In genomic region chr9:87250205-87250604, GRCh38 we compare ENCODE assay signal across 32 cellular contexts.
DNase-seq lines count a peak whose midpoint lies in the region; ATAC-seq and TF ChIP-seq lines count a peak whose summit lies in the region.
"Had no signal": no experiment of that assay in that cellular context is flagged by ENCODE, and none has a peak within 500 bp of the region (broad histone marks: within the 10 kb centered on the region; RNA-seq: fewer than 3 reads in every experiment).

No MANE protein-coding gene starts in this region.

- H3K9me3 Mint-ChIP-seq in stimulated activated memory B cell treated with anti-CD40 and anti-IgM and Interleukin-4, amounts not matched to agents 10 μg/mL and 1 μg/mL and 100 μg/mL, for 72 hours: no peaks in the 10 kb centered on the region
- H3K9me3 Mint-ChIP-seq: activated T-cell treated with anti-CD3 and anti-CD28 coated beads, Interleukin-2, amount 50 U/mL, for 24 hours had no signal

- no peak overlapping the region for H3K27ac Mint-ChIP-seq in stimulated activated memory B cell treated with anti-CD40 and anti-IgM and Interleukin-4, amounts not matched to agents 10 μg/mL and 1 μg/mL and 100 μg/mL, for 72 hours
- H3K27ac Mint-ChIP-seq: activated naive CD8-positive, alpha-beta T cell; activated T-cell treated with anti-CD3 and anti-CD28 coated beads, Interleukin-2, amount 50 U/mL, for 24 hours; B cell; CD8-positive, alpha-beta memory T cell; mesothelial cell of epicardium; naive B cell; T-cell had no signal

- H3K4me2 ChIP-seq in mesendoderm (ENCODE audit: low read length) (no peak overlapping the region), neuronal stem cell (ENCODE audit: insufficient read depth, low read length, poor library complexity, severe bottlenecking) (no peak overlapping the region)

- no peaks in the 10 kb centered on the region for H3K79me2 ChIP-seq in mesendoderm (ENCODE audit: control insufficient read depth, insufficient read depth, low read length)

- no peak for DNase-seq in HFF-Myc (ENCODE audit: extremely low read depth, low read depth)
- DNase-seq in choroid plexus epithelial cell (ENCODE audit: low read depth): no peak
- peak; percentile 27 for DNase-seq in mesendoderm
- no peak for DNase-seq in NCI-H1694 treated with DMSO at 0.1 percent for 48 hours (lab: John Stamatoyannopoulos, UW)
- no peak for DNase-seq in neuronal stem cell (ENCODE audit: low spot score)
- DNase-seq: ACHN; activated CD4-positive, CD25-positive, alpha-beta regulatory T cell; activated effector memory CD4-positive, alpha-beta T cell treated with anti-CD3 and anti-CD28 coated beads, Interleukin-2, amount 50 U/mL, for 16 hours; activated T-cell treated with anti-CD3 and anti-CD28 coated beads, Interleukin-2, amount 50 U/mL, for 24 hours; anterior cingulate cortex; CD8-positive, alpha-beta memory T cell; DMS 273 treated with DMSO at 0.1 percent for 48 hours; effector CD8-positive, alpha-beta T cell; EL; islet precursor cell; naive B cell; NCI-H1436; NCI-H2107; NCI-H748 treated with DMSO at 0.1 percent for 48 hours; nucleus accumbens; SIG-M5; stimulated activated CD4-positive, alpha-beta T cell treated with anti-CD3 and anti-CD28 coated beads, Interleukin-4, amount 100 ng/mL, for 1 hour; T-cell had no signal

- H3K4me3 ChIP-seq in HFF-Myc (replicated peaks; ENCODE audit: low read depth, low read length) (no peak overlapping the region), choroid plexus epithelial cell (ENCODE audit: low read depth, low read length) (no peak overlapping the region), mesendoderm (ENCODE audit: low read length) (no peak overlapping the region), neuronal stem cell (ENCODE audit: low read length in 2 of 2) (no peak overlapping the region)
- H3K4me3 ChIP-seq: prostate gland, tibial nerve had no signal

- no peak overlapping the region for H2AFZ ChIP-seq in neuronal stem cell (ENCODE audit: low read length)

- H4K8ac ChIP-seq in mesendoderm (ENCODE audit: low read depth, low read length) (no peak overlapping the region), neuronal stem cell (ENCODE audit: low read depth, low read length) (no peak overlapping the region)

- H3K79me1 ChIP-seq in mesendoderm (ENCODE audit: low read length): no peaks in the 10 kb centered on the region
- no peaks in the 10 kb centered on the region for H3K79me1 ChIP-seq in neuronal stem cell (ENCODE audit: low read depth, low read length)

- TF ChIP-seq CTCF in GM12872 (IDR thresholded peaks at IDR 0.05; ENCODE audit: insufficient read depth, low read depth, low read length) (0 out of 3 replicates have a peak, but pooled peaks have one; percentile 10), HFF-Myc (IDR thresholded peaks at IDR 0.05; ENCODE audit: low read depth, low read length, missing control alignments) (peak; percentile 5), choroid plexus epithelial cell (conservative IDR thresholded peaks at IDR 0.05; ENCODE audit: low read depth, low read length) (peak; percentile 38)

- H3K9ac ChIP-seq in mesendoderm (ENCODE audit: low read length): no peak overlapping the region
- H3K9ac ChIP-seq in neuronal stem cell (ENCODE audit: low read depth, low read length, poor library complexity): no peak overlapping the region

- H2BK120ac ChIP-seq in mesendoderm (ENCODE audit: low read depth, low read length): no peak overlapping the region
- no peak overlapping the region for H2BK120ac ChIP-seq in neuronal stem cell (ENCODE audit: low read depth, low read length)

- H3K9me3 ChIP-seq in neuronal stem cell (replicated peaks in 1 of 2; ENCODE audit: control insufficient read depth in 2 of 2, insufficient read depth in 1 of 2, low read depth in 1 of 2, low read length in 2 of 2): peaks cover 0 to 1% of the 10 kb centered on the region in 2 donors
- H3K9me3 ChIP-seq: prostate gland, tibial nerve had no signal

- ATAC-seq in HG02840 (IDR thresholded peaks at IDR 0.05; ENCODE audit: low FRiP score, unreplicated experiment): no peak
- ATAC-seq in stimulated activated memory B cell treated with anti-CD40 and anti-IgM and Interleukin-4, amounts not matched to agents 10 μg/mL and 1 μg/mL and 100 μg/mL, for 72 hours: no peak
- ATAC-seq: T-cell had no signal

- H3K4me1 Mint-ChIP-seq in stimulated activated memory B cell treated with anti-CD40 and anti-IgM and Interleukin-4, amounts not matched to agents 10 μg/mL and 1 μg/mL and 100 μg/mL, for 72 hours: no peaks in the 10 kb centered on the region
- H3K4me1 Mint-ChIP-seq: B cell; CD8-positive, alpha-beta memory T cell; naive B cell; T-cell had no signal

- H3K36me3 Mint-ChIP-seq in stimulated activated memory B cell treated with anti-CD40 and anti-IgM and Interleukin-4, amounts not matched to agents 10 μg/mL and 1 μg/mL and 100 μg/mL, for 72 hours: no peaks in the 10 kb centered on the region
- H3K36me3 Mint-ChIP-seq: activated naive CD8-positive, alpha-beta T cell; CD8-positive, alpha-beta memory T cell; naive B cell; T-cell had no signal

- H3K27me3 Mint-ChIP-seq in stimulated activated memory B cell treated with anti-CD40 and anti-IgM and Interleukin-4, amounts not matched to agents 10 μg/mL and 1 μg/mL and 100 μg/mL, for 72 hours: no peaks in the 10 kb centered on the region
- H3K27me3 Mint-ChIP-seq: naive B cell had no signal

- H3K56ac ChIP-seq in mesendoderm (ENCODE audit: low read length): no peak overlapping the region

- no peaks in the 10 kb centered on the region for H3K36me3 ChIP-seq in mesendoderm (ENCODE audit: control insufficient read depth, insufficient read depth, low read length)
- H3K36me3 ChIP-seq in neuronal stem cell (replicated peaks in 1 of 2; ENCODE audit: control insufficient read depth in 2 of 2, insufficient read depth in 2 of 2, low read length in 2 of 2): no peaks in the 10 kb centered on the region
- H3K36me3 ChIP-seq: prostate gland, tibial nerve had no signal

- H2BK12ac ChIP-seq in neuronal stem cell (ENCODE audit: low read length): no peak overlapping the region

- H2BK5ac ChIP-seq in mesendoderm (ENCODE audit: low read length) (no peak overlapping the region), neuronal stem cell (ENCODE audit: low read length) (no peak overlapping the region)

- no peak overlapping the region for H2AK5ac ChIP-seq in mesendoderm (ENCODE audit: low read length)
- H2AK5ac ChIP-seq in neuronal stem cell (ENCODE audit: low read depth, low read length): no peak overlapping the region

- no peak overlapping the region for H4K5ac ChIP-seq in mesendoderm (ENCODE audit: low read length)

- H2BK15ac ChIP-seq in mesendoderm (replicated peaks; ENCODE audit: low read depth) (no peak overlapping the region), neuronal stem cell (ENCODE audit: low read length) (no peak overlapping the region)

- H3K4me1 ChIP-seq in mesendoderm (ENCODE audit: control insufficient read depth, low read depth, low read length) (no peaks in the 10 kb centered on the region), neuronal stem cell (ENCODE audit: control insufficient read depth in 2 of 2, insufficient read depth in 1 of 2, low read depth in 1 of 2, low read length in 2 of 2) (peaks cover 0 to 1% of the 10 kb centered on the region in 2 donors)
- H3K4me1 ChIP-seq: prostate gland, tibial nerve had no signal

- H3K14ac ChIP-seq in neuronal stem cell (ENCODE audit: low read length): no peak overlapping the region

- H3K4me3 Mint-ChIP-seq in stimulated activated memory B cell treated with anti-CD40 and anti-IgM and Interleukin-4, amounts not matched to agents 10 μg/mL and 1 μg/mL and 100 μg/mL, for 72 hours: no peak overlapping the region
- H3K4me3 Mint-ChIP-seq: activated naive CD8-positive, alpha-beta T cell; activated T-cell treated with anti-CD3 and anti-CD28 coated beads, Interleukin-2, amount 50 U/mL, for 24 hours; B cell; CD8-positive, alpha-beta memory T cell; mesothelial cell of epicardium; naive B cell; T-cell had no signal

- H3K4ac ChIP-seq in mesendoderm (ENCODE audit: low read depth, low read length): no peak overlapping the region
- H3K4ac ChIP-seq in neuronal stem cell (ENCODE audit: low read length): no peak overlapping the region

- H3K18ac ChIP-seq in mesendoderm (ENCODE audit: low read length) (no peak overlapping the region), neuronal stem cell (ENCODE audit: low read length) (no peak overlapping the region)

- H3K27me3 ChIP-seq in mesendoderm (ENCODE audit: insufficient read depth, low read length, poor library complexity) (no peaks in the 10 kb centered on the region), neuronal stem cell (ENCODE audit: control insufficient read depth in 3 of 3, insufficient read depth in 3 of 3, low read depth in 1 of 3, low read length in 3 of 3) (no peaks in the 10 kb centered on the region)
- H3K27me3 ChIP-seq: tibial nerve had no signal

- H3K23ac ChIP-seq in mesendoderm (ENCODE audit: low read length) (no peak overlapping the region), neuronal stem cell (ENCODE audit: low read depth, low read length, poor library complexity) (no peak overlapping the region)

- WGBS in mesendoderm (ENCODE audit: extremely low coverage, insufficient coverage, low lambda C conversion rate): no CpG with 5 or more reads among the region's 1 CpG
- WGBS in neuronal stem cell (ENCODE audit: extremely low coverage in 2 of 2, insufficient read length in 2 of 2, insufficient replicate concordance in 1 of 2), 2 donors: no CpG with 5 or more reads among the region's 1 CpG

- no peak overlapping the region for H3K27ac ChIP-seq in mesendoderm (ENCODE audit: low read depth, low read length)
- no peak overlapping the region for H3K27ac ChIP-seq in neuronal stem cell (replicated peaks; ENCODE audit: low read length)
- H3K27ac ChIP-seq: HL-60, prostate gland, tibial nerve had no signal

- H4K91ac ChIP-seq in neuronal stem cell (ENCODE audit: low read depth, low read length, poor library complexity): no peak overlapping the region
